In genomic region chr13:30019648-30020626, GRCh38 we compare ENCODE assay signal across 1 cellular context.
TF ChIP-seq lines count a peak whose summit lies in the region.

No MANE protein-coding gene starts in this region.

TF ChIP-seq in GM23338, 12 proteins besides CTCF, POLR2A, EP300 and RAD21 (continued from another document):
- TF ChIP-seq ZNF462 (CRISPR knock-in tag; IDR thresholded peaks at IDR 0.05) = no peak
- TF ChIP-seq, protein P1, sequence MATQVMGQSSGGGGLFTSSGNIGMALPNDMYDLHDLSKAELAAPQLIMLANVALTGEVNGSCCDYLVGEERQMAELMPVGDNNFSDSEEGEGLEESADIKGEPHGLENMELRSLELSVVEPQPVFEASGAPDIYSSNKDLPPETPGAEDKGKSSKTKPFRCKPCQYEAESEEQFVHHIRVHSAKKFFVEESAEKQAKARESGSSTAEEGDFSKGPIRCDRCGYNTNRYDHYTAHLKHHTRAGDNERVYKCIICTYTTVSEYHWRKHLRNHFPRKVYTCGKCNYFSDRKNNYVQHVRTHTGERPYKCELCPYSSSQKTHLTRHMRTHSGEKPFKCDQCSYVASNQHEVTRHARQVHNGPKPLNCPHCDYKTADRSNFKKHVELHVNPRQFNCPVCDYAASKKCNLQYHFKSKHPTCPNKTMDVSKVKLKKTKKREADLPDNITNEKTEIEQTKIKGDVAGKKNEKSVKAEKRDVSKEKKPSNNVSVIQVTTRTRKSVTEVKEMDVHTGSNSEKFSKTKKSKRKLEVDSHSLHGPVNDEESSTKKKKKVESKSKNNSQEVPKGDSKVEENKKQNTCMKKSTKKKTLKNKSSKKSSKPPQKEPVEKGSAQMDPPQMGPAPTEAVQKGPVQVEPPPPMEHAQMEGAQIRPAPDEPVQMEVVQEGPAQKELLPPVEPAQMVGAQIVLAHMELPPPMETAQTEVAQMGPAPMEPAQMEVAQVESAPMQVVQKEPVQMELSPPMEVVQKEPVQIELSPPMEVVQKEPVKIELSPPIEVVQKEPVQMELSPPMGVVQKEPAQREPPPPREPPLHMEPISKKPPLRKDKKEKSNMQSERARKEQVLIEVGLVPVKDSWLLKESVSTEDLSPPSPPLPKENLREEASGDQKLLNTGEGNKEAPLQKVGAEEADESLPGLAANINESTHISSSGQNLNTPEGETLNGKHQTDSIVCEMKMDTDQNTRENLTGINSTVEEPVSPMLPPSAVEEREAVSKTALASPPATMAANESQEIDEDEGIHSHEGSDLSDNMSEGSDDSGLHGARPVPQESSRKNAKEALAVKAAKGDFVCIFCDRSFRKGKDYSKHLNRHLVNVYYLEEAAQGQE (IDR thresholded peaks at IDR 0.05; ENCODE audit: unreplicated experiment) = no peak
- TF ChIP-seq EZH2phosphoT487 (IDR thresholded peaks at IDR 0.05; ENCODE audit: unreplicated experiment) = no peak
- TF ChIP-seq STAT1 (IDR thresholded peaks at IDR 0.05; ENCODE audit: unreplicated experiment) = no peak
- no peak for TF ChIP-seq EZH2 (IDR thresholded peaks at IDR 0.05; ENCODE audit: low read depth, unreplicated experiment)
- TF ChIP-seq POLR2AphosphoS5 (IDR thresholded peaks at IDR 0.05; ENCODE audit: low read depth) = no peak
- TF ChIP-seq NANOG (IDR thresholded peaks at IDR 0.05; ENCODE audit: borderline replicate concordance) = no peak
- TF ChIP-seq ZNF114 (CRISPR knock-in tag; IDR thresholded peaks at IDR 0.05) = no peak
- no peak for TF ChIP-seq JUNB (IDR thresholded peaks at IDR 0.05; ENCODE audit: unreplicated experiment)
